Comparison of ENCODE assay signal across 1 cellular context in genomic region chr9:83013261-83013610, GRCh38.
TF ChIP-seq lines count a peak whose summit lies in the region.

No MANE protein-coding gene starts in this region.

TF ChIP-seq in A549, 52 proteins besides CTCF, POLR2A, EP300 and RAD21 (continued from another document):
- no peak for TF ChIP-seq REST (IDR thresholded peaks at IDR 0.05)
